In the genomic region with DNA sequence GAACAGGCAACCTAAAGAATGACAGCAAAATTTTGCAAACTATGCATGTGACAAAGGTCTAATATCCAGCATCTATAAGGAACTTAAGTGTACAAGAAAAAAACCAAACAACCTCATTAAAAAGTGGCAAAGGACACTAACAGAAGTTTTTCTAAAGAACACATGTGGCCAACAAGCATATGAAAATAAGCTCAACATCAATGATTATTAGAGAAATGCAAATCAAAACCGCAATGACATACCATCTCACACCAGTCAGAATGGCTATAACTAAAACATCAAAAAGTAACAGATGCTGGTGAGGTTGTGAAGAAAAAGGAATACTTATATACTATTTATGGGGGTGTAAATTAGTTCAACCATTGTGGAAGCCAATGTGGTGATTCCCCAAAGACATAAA, we compare ENCODE assay signal across 13 cellular contexts. TPM values are rescaled to one million over a fixed set of nuclear protein-coding genes. Genes with fewer than 3 reads are reported as not detected.
"Had no signal": no experiment of that assay in that cellular context is flagged by ENCODE, and none has a peak within 500 bp of the region (broad histone marks: within the 10 kb centered on the region; RNA-seq: fewer than 3 reads in every experiment).

No MANE protein-coding gene starts in this region.

- ATAC-seq: HCT116, HepG2, K562 had no signal

- H3K4me3 ChIP-seq: GM23248, HAP-1, K562 had no signal

- H3K4me1 ChIP-seq: HAP-1 had no signal

- H3K27ac ChIP-seq: GM23248, HL-60 had no signal

- H3K36me3 ChIP-seq: HAP-1 had no signal

- H3K9me3 ChIP-seq: HAP-1 had no signal

- DNase-seq: GM23248, GOT3, H7, HFFc6, IMR-90, Kasumi-1, KG1 had no signal

RNA-seq across cellular contexts. Expression of a gene that starts 5.5 kb away (rescaled TPM):
- total RNA-seq: GM23248, H4, H7, HepG2, IMR-90 had no signal
- polyA plus RNA-seq: GM23248, HepG2, IMR-90 had no signal
